In the genomic region with DNA sequence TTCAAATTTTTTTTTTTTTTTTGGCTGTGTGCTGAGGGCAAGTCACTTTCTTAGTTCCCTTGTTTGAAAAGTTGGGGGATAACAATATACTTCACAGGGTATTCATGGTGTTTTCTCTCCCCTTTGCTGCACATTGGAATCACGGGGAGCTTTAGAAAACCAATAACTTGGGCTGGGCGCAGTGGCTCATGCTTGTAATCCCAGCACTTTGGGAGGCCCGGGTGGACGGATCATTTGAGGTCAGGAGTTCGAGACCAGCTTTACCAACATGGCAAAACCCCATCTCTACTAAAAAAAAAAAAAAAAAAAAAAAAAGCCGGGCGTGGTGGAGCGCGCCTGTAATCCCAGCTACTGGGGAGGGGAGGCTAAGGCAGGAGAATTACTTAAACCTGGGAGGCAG, we compare ENCODE assay signal across 13 cellular contexts. TPM values are rescaled to one million over a fixed set of nuclear protein-coding genes. Genes with fewer than 3 reads are reported as not detected.
DNase-seq lines count a peak whose midpoint lies in the region; ATAC-seq, FAIRE-seq and TF ChIP-seq lines count a peak whose summit lies in the region.
"Had no signal": no experiment of that assay in that cellular context is flagged by ENCODE, and none has a peak within 500 bp of the region (broad histone marks: within the 10 kb centered on the region; RNA-seq: fewer than 3 reads in every experiment).

No MANE protein-coding gene starts in this region.

- H3K9me3 ChIP-seq in HEK293 (ENCODE audit: control insufficient read depth, insufficient read depth, low read depth, low read length): no peaks in the 10 kb centered on the region
- H3K9me3 ChIP-seq: BE2C had no signal

- intact Hi-C loops in CD14-positive monocyte (cut with micrococcal nuclease): loop anchor here in 1 of 2 donors (10.0 kb wide), 1 partner anchor 405 kb away; no protein-coding TSS in a partner anchor
- intact Hi-C loops in natural killer cell (cut with micrococcal nuclease): loop anchor here (10.0 kb wide), 1 partner anchor 175 kb away; no protein-coding TSS in a partner anchor

- no peaks in the 10 kb centered on the region for H3K4me1 ChIP-seq in HEK293 (ENCODE audit: control insufficient read depth, insufficient read depth, low read length)

- no peak overlapping the region for H3K27ac ChIP-seq in HEK293 (ENCODE audit: extremely low read depth, low read depth, low read length)

- TF ChIP-seq CTCF in CD14-positive monocyte (IDR thresholded peaks at IDR 0.05) (no peak), HEK293 (tag by site-specific recombination; IDR thresholded peaks at IDR 0.05) (no peak), natural killer cell (IDR thresholded peaks at IDR 0.05) (no peak)

- H3K36me3 Mint-ChIP-seq in CD14-positive monocyte (peaks cover 55 to 91% of the 10 kb centered on the region in 2 donors), natural killer cell (peaks cover 16% of the 10 kb centered on the region)
- peaks cover 63% of the 10 kb centered on the region for H3K36me3 Mint-ChIP-seq in activated naive CD8-positive, alpha-beta T cell treated with anti-CD3 and anti-CD28 coated beads, Interleukin-2, amount 50 U/mL, for 24 hours (ENCODE audit: low read depth)

- H3K4me1 Mint-ChIP-seq in CD14-positive monocyte (peaks cover 18% of the 10 kb centered on the region), natural killer cell (peaks cover 44 to 49% of the 10 kb centered on the region in 2 donors)
- peaks cover 31% of the 10 kb centered on the region for H3K4me1 Mint-ChIP-seq in activated naive CD8-positive, alpha-beta T cell treated with anti-CD3 and anti-CD28 coated beads, Interleukin-2, amount 50 U/mL, for 24 hours

- CTCF ChIA-PET in HEK293 (lab: Yijun Ruan, JAX): interaction anchor here (0.6 to 10.2 kb wide), 3 partner anchors 114 to 603 kb away, joined by 3 to 156 read pairs (median 17); no protein-coding TSS in a partner anchor

- H3K27ac Mint-ChIP-seq in CD14-positive monocyte (peak overlapping the region in 5 of 7 donors; percentile 15 to 77 (median 25)), natural killer cell (peak overlapping the region; percentile 72 to 74)
- H3K27ac Mint-ChIP-seq in activated naive CD8-positive, alpha-beta T cell treated with anti-CD3 and anti-CD28 coated beads, Interleukin-2, amount 50 U/mL, for 24 hours: peak overlapping the region; percentile 30

- H3K36me3 ChIP-seq in HEK293 (ENCODE audit: control insufficient read depth in 2 of 2, insufficient read depth in 1 of 2, low read length in 2 of 2): peaks cover 48 to 82% of the 10 kb centered on the region in 2 experiments

- H3K9me3 Mint-ChIP-seq in CD14-positive monocyte (peaks cover 0 to 2% (median 0%) of the 10 kb centered on the region in 7 donors), natural killer cell (no peaks in the 10 kb centered on the region)
- H3K9me3 Mint-ChIP-seq in activated naive CD8-positive, alpha-beta T cell treated with anti-CD3 and anti-CD28 coated beads, Interleukin-2, amount 50 U/mL, for 24 hours: no peaks in the 10 kb centered on the region

- no peak for FAIRE-seq in GM12892 (lab: Jason Lieb, UNC)
- FAIRE-seq: urothelium cell line had no signal

- no peak overlapping the region for H3K4me3 ChIP-seq in HEK293 (ENCODE audit: low read depth, low read length)

- POLR2A ChIA-PET in HEK293 (lab: Yijun Ruan, JAX): interaction anchor here (0.6 to 5.2 kb wide), 7 partner anchors 9 to 300 kb away, joined by 3 to 25 read pairs (median 4); no protein-coding TSS in a partner anchor

- ATAC-seq in activated naive CD8-positive, alpha-beta T cell treated with anti-CD3 and anti-CD28 coated beads, Interleukin-2, amount 50 U/mL, for 24 hours: no peak
- ATAC-seq in natural killer cell (no peak), HG02642 (IDR thresholded peaks at IDR 0.05; ENCODE audit: poor library complexity, unreplicated experiment) (no peak)

- H3K4me3 Mint-ChIP-seq in CD14-positive monocyte (no peak overlapping the region), natural killer cell (no peak overlapping the region)
- H3K4me3 Mint-ChIP-seq in activated naive CD8-positive, alpha-beta T cell treated with anti-CD3 and anti-CD28 coated beads, Interleukin-2, amount 50 U/mL, for 24 hours: no peak overlapping the region

- H3K27me3 Mint-ChIP-seq in CD14-positive monocyte (ENCODE audit: low read depth in 3 of 3) (no peaks in the 10 kb centered on the region), natural killer cell (ENCODE audit: low read depth in 2 of 2) (no peaks in the 10 kb centered on the region)
- H3K27me3 Mint-ChIP-seq in activated naive CD8-positive, alpha-beta T cell treated with anti-CD3 and anti-CD28 coated beads, Interleukin-2, amount 50 U/mL, for 24 hours: no peaks in the 10 kb centered on the region

- DNase-seq in CD14-positive monocyte (ENCODE audit: low spot score) (peak; percentile 27), natural killer cell (no peak), dedifferentiated amniotic fluid mesenchymal stem cell (ENCODE audit: extremely low spot score) (no peak), GM12892 (ENCODE audit: insufficient read length) (no peak), NCI-H2196 (lab: John Stamatoyannopoulos, UW; ENCODE audit: unreplicated experiment) (no peak)
- DNase-seq in activated naive CD8-positive, alpha-beta T cell treated with anti-CD3 and anti-CD28 coated beads, Interleukin-2, amount 50 U/mL, for 24 hours: no peak
- DNase-seq: BE2C, DND-41, foreskin melanocyte, MM.1S had no signal

- no peak for TF ChIP-seq POLR2A in GM12892 (IDR thresholded peaks at IDR 0.05; ENCODE audit: low read depth, low read length)

TF ChIP-seq in HEK293, 187 proteins besides CTCF, POLR2A, EP300 and RAD21:
- no peak for TF ChIP-seq ZNF777 (tag by site-specific recombination; IDR thresholded peaks at IDR 0.05; ENCODE audit: borderline replicate concordance)
- no peak for TF ChIP-seq ZIC2 (tag by site-specific recombination; IDR thresholded peaks at IDR 0.05)
- no peak for TF ChIP-seq ZNF555 (tag by site-specific recombination; conservative IDR thresholded peaks at IDR 0.05)
- TF ChIP-seq, protein P1, sequence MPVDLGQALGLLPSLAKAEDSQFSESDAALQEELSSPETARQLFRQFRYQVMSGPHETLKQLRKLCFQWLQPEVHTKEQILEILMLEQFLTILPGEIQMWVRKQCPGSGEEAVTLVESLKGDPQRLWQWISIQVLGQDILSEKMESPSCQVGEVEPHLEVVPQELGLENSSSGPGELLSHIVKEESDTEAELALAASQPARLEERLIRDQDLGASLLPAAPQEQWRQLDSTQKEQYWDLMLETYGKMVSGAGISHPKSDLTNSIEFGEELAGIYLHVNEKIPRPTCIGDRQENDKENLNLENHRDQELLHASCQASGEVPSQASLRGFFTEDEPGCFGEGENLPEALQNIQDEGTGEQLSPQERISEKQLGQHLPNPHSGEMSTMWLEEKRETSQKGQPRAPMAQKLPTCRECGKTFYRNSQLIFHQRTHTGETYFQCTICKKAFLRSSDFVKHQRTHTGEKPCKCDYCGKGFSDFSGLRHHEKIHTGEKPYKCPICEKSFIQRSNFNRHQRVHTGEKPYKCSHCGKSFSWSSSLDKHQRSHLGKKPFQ (tag by site-specific recombination; IDR thresholded peaks at IDR 0.05): no peak
- no peak for TF ChIP-seq ZNF37A (tag by site-specific recombination; IDR thresholded peaks at IDR 0.05)
- TF ChIP-seq YY1 (tag by site-specific recombination; IDR thresholded peaks at IDR 0.05): no peak
- TF ChIP-seq ZFHX2 (tag by site-specific recombination; conservative IDR thresholded peaks at IDR 0.05): no peak
- TF ChIP-seq, protein P2, sequence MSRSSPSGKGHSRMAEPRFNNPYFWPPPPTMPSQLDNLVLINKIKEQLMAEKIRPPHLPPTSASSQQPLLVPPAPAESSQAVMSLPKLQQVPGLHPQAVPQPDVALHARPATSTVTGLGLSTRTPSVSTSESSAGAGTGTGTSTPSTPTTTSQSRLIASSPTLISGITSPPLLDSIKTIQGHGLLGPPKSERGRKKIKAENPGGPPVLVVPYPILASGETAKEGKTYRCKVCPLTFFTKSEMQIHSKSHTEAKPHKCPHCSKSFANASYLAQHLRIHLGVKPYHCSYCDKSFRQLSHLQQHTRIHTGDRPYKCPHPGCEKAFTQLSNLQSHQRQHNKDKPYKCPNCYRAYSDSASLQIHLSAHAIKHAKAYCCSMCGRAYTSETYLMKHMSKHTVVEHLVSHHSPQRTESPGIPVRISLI (tag by site-specific recombination; IDR thresholded peaks at IDR 0.05): peak; percentile 44; the same call in 1 of the 2 replicates

RNA-seq across cellular contexts. Expression of a gene that starts 15.9 kb away (rescaled TPM):
- polyA plus RNA-seq in CD14-positive monocyte: 100 to 1,000 TPM; 297 to 341 TPM
- 100 to 1,000 TPM; 445 to 526 (median 447) TPM for total RNA-seq in natural killer cell
- 341 TPM for polyA plus RNA-seq in GM12892 (2012; ENCODE audit: missing spikeins)
